ENCODE assay signal across 33 cellular contexts in genomic region chr3:187343670-187344069, GRCh38. TPM values are rescaled to one million over a fixed set of nuclear protein-coding genes. Genes with fewer than 3 reads are reported as not detected.
"Had no signal": no experiment of that assay in that cellular context is flagged by ENCODE, and none has a peak within 500 bp of the region (broad histone marks: within the 10 kb centered on the region; RNA-seq: fewer than 3 reads in every experiment).

No MANE protein-coding gene starts in this region.

- H3K27ac Mint-ChIP-seq: activated CD4-positive, alpha-beta T cell treated with anti-CD3 and anti-CD28 coated beads for 36 hours; activated CD4-positive, alpha-beta T cell treated with anti-CD3 and anti-CD28 coated beads, Interleukin-2, amount 10 ng/mL, durations not matched to agents 7 days and 5 days; activated CD8-positive, alpha-beta T cell treated with anti-CD3 and anti-CD28 coated beads, Interleukin-2, amount 10 ng/mL, durations not matched to agents 7 days and 5 days; activated naive CD4-positive, alpha-beta T cell treated with anti-CD3 and anti-CD28 coated beads, Interleukin-2, amount 10 ng/mL, durations not matched to agents 7 days and 5 days; activated naive CD8-positive, alpha-beta T cell; activated T-helper 1 cell treated with anti-CD3 and anti-CD28 coated beads, Interleukin-12 subunit alpha, Interleukin-12 subunit beta, Interleukin-2, Interleukin-4 antibody, amounts not matched to agents 30 ng/mL and 10 ng/mL and 1 ng/mL, durations not matched to agents 14 hours and 24 hours and 36 hours; IgD-negative memory B cell; T-helper 1 cell treated with Interleukin-12 subunit alpha and Interleukin-12 subunit beta and Interleukin-4 antibody, amounts not matched to agents 30 μg/mL and 1 μg/mL, for 36 hours; T-helper 2 cell treated with Interferon-gamma antibody and Interleukin-4, amounts not matched to agents 5 μg/mL and 100 μg/mL, for 36 hours had no signal

- FAIRE-seq: TTC549 had no signal

- H3K9me2 ChIP-seq: SK-N-SH had no signal

- H3K36me3 ChIP-seq: cardiac muscle cell, SJCRH30 had no signal

- H3K4me1 ChIP-seq: SJCRH30 had no signal

- DNase-seq: activated CD4-positive, alpha-beta T cell treated with anti-CD3 and anti-CD28 coated beads for 36 hours; activated CD4-positive, alpha-beta T cell treated with anti-CD3 and anti-CD28 coated beads, Interleukin-2, amount 10 ng/mL, durations not matched to agents 7 days and 5 days; activated CD4-positive, alpha-beta T cell treated with anti-CD3 and anti-CD28 coated beads, Interleukin-2, amount 50 U/mL, for 48 hours; activated CD8-positive, alpha-beta T cell treated with anti-CD3 and anti-CD28 coated beads, Interleukin-2, amount 10 ng/mL, durations not matched to agents 7 days and 5 days; activated naive CD4-positive, alpha-beta T cell treated with anti-CD3 and anti-CD28 coated beads, Interleukin-2, amount 10 ng/mL, durations not matched to agents 7 days and 5 days; activated T-cell treated with anti-CD3 and anti-CD28 coated beads for 4 hours; activated T-cell treated with anti-CD3 and anti-CD28 coated beads, Interleukin-2, amount 50 U/mL, for 4 hours; amniotic stem cell; aorta; Karpas-422; KBM-7; MV-4-11; NCI-H1092; NCI-H1436 treated with DMSO at 0.1 percent for 48 hours; NCI-H187; NCI-H2029 treated with DMSO at 0.1 percent for 48 hours; NCI-H226; NCI-H524 treated with DMSO at 0.1 percent for 48 hours; SHP77; SJCRH30; SK-N-SH had no signal

- ATAC-seq: activated CD4-positive, alpha-beta T cell treated with anti-CD3 and anti-CD28 coated beads for 36 hours; activated CD4-positive, CD25-positive, alpha-beta regulatory T cell treated with anti-CD3 and anti-CD28 coated beads, Interleukin-2, amount 50 U/mL, for 24 hours; activated CD8-positive, alpha-beta T cell treated with anti-CD3 and anti-CD28 coated beads, Interleukin-2, amount 10 ng/mL, durations not matched to agents 7 days and 5 days; activated T-cell treated with anti-CD3 and anti-CD28 coated beads, Interleukin-2, amount 50 U/mL, for 4 hours; Panc1 had no signal

- H3K27me3 ChIP-seq: cardiac muscle cell, SJCRH30 had no signal

- H3K9me3 Mint-ChIP-seq: activated CD4-positive, alpha-beta T cell treated with anti-CD3 and anti-CD28 coated beads, Interleukin-2, amount 10 ng/mL, durations not matched to agents 7 days and 5 days; activated naive CD4-positive, alpha-beta T cell treated with anti-CD3 and anti-CD28 coated beads, Interleukin-2, amount 10 ng/mL, durations not matched to agents 7 days and 5 days; activated T-cell treated with anti-CD3 and anti-CD28 coated beads, Interleukin-2, amount 50 U/mL, for 4 hours; activated T-helper 1 cell treated with anti-CD3 and anti-CD28 coated beads, Interleukin-12 subunit alpha, Interleukin-12 subunit beta, Interleukin-2, Interleukin-4 antibody, amounts not matched to agents 30 ng/mL and 10 ng/mL and 1 ng/mL, durations not matched to agents 14 hours and 24 hours and 36 hours; IgD-negative memory B cell; T-helper 1 cell treated with Interleukin-12 subunit alpha and Interleukin-12 subunit beta and Interleukin-4 antibody, amounts not matched to agents 30 μg/mL and 1 μg/mL, for 36 hours; T-helper 2 cell treated with Interferon-gamma antibody and Interleukin-4, amounts not matched to agents 5 μg/mL and 100 μg/mL, for 36 hours had no signal

- H3K4me3 ChIP-seq: cardiac muscle cell, SJCRH30 had no signal

- H3K9me3 ChIP-seq: SJCRH30, SK-N-SH had no signal

- H3K4me2 ChIP-seq: SK-N-SH had no signal

- H3K4me1 Mint-ChIP-seq: activated CD4-positive, alpha-beta T cell treated with anti-CD3 and anti-CD28 coated beads for 36 hours; activated CD4-positive, alpha-beta T cell treated with anti-CD3 and anti-CD28 coated beads, Interleukin-2, amount 10 ng/mL, durations not matched to agents 7 days and 5 days; activated naive CD4-positive, alpha-beta T cell treated with anti-CD3 and anti-CD28 coated beads, Interleukin-2, amount 10 ng/mL, durations not matched to agents 7 days and 5 days; IgD-negative memory B cell had no signal

- H3K4me3 Mint-ChIP-seq: activated CD4-positive, alpha-beta T cell treated with anti-CD3 and anti-CD28 coated beads for 36 hours; activated CD4-positive, alpha-beta T cell treated with anti-CD3 and anti-CD28 coated beads, Interleukin-2, amount 10 ng/mL, durations not matched to agents 7 days and 5 days; activated CD8-positive, alpha-beta T cell treated with anti-CD3 and anti-CD28 coated beads, Interleukin-2, amount 10 ng/mL, durations not matched to agents 7 days and 5 days; activated naive CD4-positive, alpha-beta T cell treated with anti-CD3 and anti-CD28 coated beads, Interleukin-2, amount 10 ng/mL, durations not matched to agents 7 days and 5 days; activated naive CD8-positive, alpha-beta T cell; activated T-cell treated with anti-CD3 and anti-CD28 coated beads, Interleukin-2, amount 50 U/mL, for 4 hours; activated T-helper 1 cell treated with anti-CD3 and anti-CD28 coated beads, Interleukin-12 subunit alpha, Interleukin-12 subunit beta, Interleukin-2, Interleukin-4 antibody, amounts not matched to agents 30 ng/mL and 10 ng/mL and 1 ng/mL, durations not matched to agents 14 hours and 24 hours and 36 hours; IgD-negative memory B cell; T-helper 1 cell treated with Interleukin-12 subunit alpha and Interleukin-12 subunit beta and Interleukin-4 antibody, amounts not matched to agents 30 μg/mL and 1 μg/mL, for 36 hours; T-helper 2 cell treated with Interferon-gamma antibody and Interleukin-4, amounts not matched to agents 5 μg/mL and 100 μg/mL, for 36 hours had no signal

- H3K27ac ChIP-seq: cardiac muscle cell, SJCRH30 had no signal

- H3K36me3 Mint-ChIP-seq: activated naive CD4-positive, alpha-beta T cell treated with anti-CD3 and anti-CD28 coated beads, Interleukin-2, amount 10 ng/mL, durations not matched to agents 7 days and 5 days; activated naive CD8-positive, alpha-beta T cell had no signal

- H3K9ac ChIP-seq: SK-N-SH had no signal

RNA-seq across cellular contexts. Expression of gene RTP4, which starts 24.5 kb away (rescaled TPM):
- total RNA-seq: cardiac muscle cell, MCF 10A, NCI-H460, SJCRH30 had no signal
- polyA plus RNA-seq: cardiac muscle cell had no signal

RNA-seq across cellular contexts. Expression of gene MASP1, which starts 52.1 kb away (rescaled TPM):
- total RNA-seq: activated CD4-positive, alpha-beta T cell treated with anti-CD3 and anti-CD28 coated beads for 36 hours; activated CD4-positive, alpha-beta T cell treated with anti-CD3 and anti-CD28 coated beads, Interleukin-2, amount 10 ng/mL, durations not matched to agents 7 days and 5 days; activated CD8-positive, alpha-beta T cell treated with anti-CD3 and anti-CD28 coated beads, Interleukin-2, amount 10 ng/mL, durations not matched to agents 7 days and 5 days; activated T-helper 1 cell treated with anti-CD3 and anti-CD28 coated beads, Interleukin-12 subunit alpha, Interleukin-12 subunit beta, Interleukin-2, Interleukin-4 antibody, amounts not matched to agents 30 ng/mL and 10 ng/mL and 1 ng/mL, durations not matched to agents 14 hours and 24 hours and 36 hours; MCF 10A; RPMI7951 had no signal
- polyA plus RNA-seq: IgD-negative memory B cell, SK-N-SH had no signal
